16 cellular contexts compared by ENCODE assay signal in genomic region chr16:534856-535445, GRCh38. TPM values are rescaled to one million over a fixed set of nuclear protein-coding genes. Genes with fewer than 3 reads are reported as not detected.
DNase-seq lines count a peak whose midpoint lies in the region; ATAC-seq and TF ChIP-seq lines count a peak whose summit lies in the region.
"Had no signal": no experiment of that assay in that cellular context is flagged by ENCODE, and none has a peak within 500 bp of the region (broad histone marks: within the 10 kb centered on the region; RNA-seq: fewer than 3 reads in every experiment).

No MANE protein-coding gene starts in this region.

- peaks cover 16% of the 10 kb centered on the region for H3K4me1 Mint-ChIP-seq in stimulated activated effector memory CD8-positive, alpha-beta T cell treated with anti-CD3 and anti-CD28 coated beads, Interleukin-12 subunit alpha, Interleukin-12 subunit beta, amount 100 ng/mL, for 72 hours

- no peaks in the 10 kb centered on the region for H3K9me2 ChIP-seq in hepatocyte (replicated peaks; ENCODE audit: insufficient read depth)

- no TSS peak for BruUV-seq in Panc1 (replicated peaks; lab: Mats Ljungman, UMichigan)

- no peak overlapping the region for H3K4me3 Mint-ChIP-seq in stimulated activated effector memory CD8-positive, alpha-beta T cell treated with anti-CD3 and anti-CD28 coated beads, Interleukin-12 subunit alpha, Interleukin-12 subunit beta, amount 100 ng/mL, for 72 hours
- H3K4me3 Mint-ChIP-seq: H9 had no signal

- no peak overlapping the region for H2AFZ ChIP-seq in hepatocyte

- H3K27ac Mint-ChIP-seq in stimulated activated effector memory CD8-positive, alpha-beta T cell treated with anti-CD3 and anti-CD28 coated beads, Interleukin-12 subunit alpha, Interleukin-12 subunit beta, amount 100 ng/mL, for 72 hours: peak overlapping the region; percentile 40
- H3K27ac Mint-ChIP-seq: H9 had no signal

- intact Hi-C loops in Panc1 (cut with micrococcal nuclease; ENCODE audit: unreplicated experiment): no loop called here

- WGBS in hepatocyte (ENCODE audit: low lambda C conversion rate, missing lambda C conversion rate): 94% methylated on average over 25 of the region's 27 CpGs

- H3K4me1 ChIP-seq in Panc1 (ENCODE audit: control insufficient read depth, insufficient read depth, low read length) (peaks cover 31% of the 10 kb centered on the region), hepatocyte (ENCODE audit: insufficient read depth) (peaks cover 30% of the 10 kb centered on the region)

- POLR2A ChIA-PET in Panc1 (lab: Charles Lee): no interaction called here

- in situ Hi-C loops in Panc1 (cut with HindIII; ENCODE audit: low pct_unique_long_range_greater_than_20kb, low sequenced_read_pairs): no loop called here

- H3K4me2 ChIP-seq in hepatocyte: peak overlapping the region; percentile 71

- H3K27me3 ChIP-seq in Panc1 (ENCODE audit: control insufficient read depth, insufficient read depth, low read length) (no peaks in the 10 kb centered on the region), hepatocyte (no peaks in the 10 kb centered on the region)
- H3K27me3 ChIP-seq: SJSA1, spleen had no signal

- TF ChIP-seq CTCF in Panc1 (IDR thresholded peaks at IDR 0.05): no peak
- no peak for TF ChIP-seq CTCF in hepatocyte (IDR thresholded peaks at IDR 0.05; ENCODE audit: poor library complexity)

- no peaks in the 10 kb centered on the region for H3K9me3 Mint-ChIP-seq in stimulated activated effector memory CD8-positive, alpha-beta T cell treated with anti-CD3 and anti-CD28 coated beads, Interleukin-12 subunit alpha, Interleukin-12 subunit beta, amount 100 ng/mL, for 72 hours
- H3K9me3 Mint-ChIP-seq: H9 had no signal

- H3K9me3 ChIP-seq in Panc1 (ENCODE audit: control insufficient read depth, insufficient read depth, low read depth, low read length) (no peaks in the 10 kb centered on the region), hepatocyte (ENCODE audit: low read depth) (no peaks in the 10 kb centered on the region)
- H3K9me3 ChIP-seq: SJSA1, spleen, thoracic aorta had no signal

- ATAC-seq in Panc1 (peak; percentile 67), GM18517 (IDR thresholded peaks at IDR 0.05; ENCODE audit: unreplicated experiment) (no peak)
- ATAC-seq in stimulated activated effector memory CD8-positive, alpha-beta T cell treated with anti-CD3 and anti-CD28 coated beads, Interleukin-12 subunit alpha, Interleukin-12 subunit beta, amount 100 ng/mL, for 72 hours: no peak

- no peak for DNase-seq in Panc1 (ENCODE audit: low read depth, low spot score)
- no peak for DNase-seq in hepatocyte (ENCODE audit: low spot score)
- no peak for DNase-seq in stimulated activated effector memory CD8-positive, alpha-beta T cell treated with anti-CD3 and anti-CD28 coated beads, Interleukin-12 subunit alpha, Interleukin-12 subunit beta, amount 100 ng/mL, for 72 hours (ENCODE audit: low spot score in 2 of 2)
- DNase-seq in cerebellar nuclear complex (lab: John Stamatoyannopoulos, UW): no peak
- DNase-seq in middle frontal gyrus (ENCODE audit: extremely low spot score, low spot score): no peak
- DNase-seq: activated gamma-delta T cell treated with Interleukin-2 at 50 U/mL for 16 hours, H9, NCI-H2029 treated with DMSO at 0.1 percent for 48 hours, nucleus accumbens, spleen had no signal

- H3K36me3 Mint-ChIP-seq in stimulated activated effector memory CD8-positive, alpha-beta T cell treated with anti-CD3 and anti-CD28 coated beads, Interleukin-12 subunit alpha, Interleukin-12 subunit beta, amount 100 ng/mL, for 72 hours: peaks cover 48% of the 10 kb centered on the region

- no peaks in the 10 kb centered on the region for H3K36me3 ChIP-seq in Panc1 (ENCODE audit: control insufficient read depth, insufficient read depth, low read length)
- no peaks in the 10 kb centered on the region for H3K36me3 ChIP-seq in hepatocyte (replicated peaks; ENCODE audit: insufficient read depth, low read depth)
- H3K36me3 ChIP-seq: thoracic aorta had no signal

- 0 out of 2 replicates have a peak overlapping the region, but pooled peaks have one; percentile 51 for H3K27ac ChIP-seq in Panc1 (ENCODE audit: low read length)
- peak overlapping the region; percentile 84 for H3K27ac ChIP-seq in hepatocyte
- H3K27ac ChIP-seq: HL-60, SJSA1, spleen, thoracic aorta had no signal

- CTCF ChIA-PET in Panc1 (lab: Charles Lee): no interaction called here

- H3K4me3 ChIP-seq in Panc1 (ENCODE audit: low read depth in 2 of 2, low read length in 2 of 2) (no peak overlapping the region), hepatocyte (no peak overlapping the region)
- H3K4me3 ChIP-seq: SJSA1, spleen, thoracic aorta had no signal

- peaks cover 31% of the 10 kb centered on the region for H4K20me1 ChIP-seq in hepatocyte (ENCODE audit: insufficient read depth, poor library complexity, severe bottlenecking)

- H3K79me2 ChIP-seq in hepatocyte: peaks cover 94% of the 10 kb centered on the region

RNA-seq across cellular contexts. Expression of gene CAPN15, which starts 7.4 kb away (rescaled TPM):
- total RNA-seq in Panc1 (2021; ENCODE audit: unreplicated experiment) (78.5 TPM), hepatocyte (41.7 and 51.0 TPM in 2 replicates)
- polyA plus RNA-seq in Panc1 (2012; ENCODE audit: insufficient read length): 117 TPM
- polyA plus RNA-seq in hepatocyte: 42.7 and 47.9 TPM in 2 replicates

RNA-seq across cellular contexts. Expression of gene PRR35, which starts 25.2 kb away (rescaled TPM):
- total RNA-seq in Panc1 (2021; ENCODE audit: unreplicated experiment) (2.2 TPM), hepatocyte (not detected in 2 replicates)
- 3.9 TPM for polyA plus RNA-seq in Panc1 (2012; ENCODE audit: insufficient read length)
- polyA plus RNA-seq in hepatocyte: not detected in 2 replicates
- total RNA-seq: bronchial epithelial cell, liver, SJSA1, spleen had no signal
- polyA plus RNA-seq: liver, spleen had no signal

RNA-seq across cellular contexts. Expression of gene NHLRC4, which starts 31.9 kb away (rescaled TPM):
- 4.0 TPM for total RNA-seq in Panc1 (2021; ENCODE audit: unreplicated experiment)
- 5.2 TPM for polyA plus RNA-seq in Panc1 (2012; ENCODE audit: insufficient read length)
- total RNA-seq in hepatocyte: 1.0 and 1.2 TPM in 2 replicates
- 0.25 and 1.7 TPM in 2 replicates for polyA plus RNA-seq in hepatocyte

RNA-seq across cellular contexts. Expression of gene PIGQ, which starts 34.8 kb away (rescaled TPM):
- total RNA-seq in Panc1 (2021; ENCODE audit: unreplicated experiment) (83.5 TPM), hepatocyte (26.7 and 30.0 TPM in 2 replicates)
- 84.1 TPM for polyA plus RNA-seq in Panc1 (2012; ENCODE audit: insufficient read length)
- polyA plus RNA-seq in hepatocyte: 58.6 and 64.6 TPM in 2 replicates

RNA-seq across cellular contexts. Expression of gene RAB40C, which starts 54.9 kb away (rescaled TPM):
- total RNA-seq in Panc1 (2021; ENCODE audit: unreplicated experiment): 30.7 TPM
- 44.4 TPM for polyA plus RNA-seq in Panc1 (2012; ENCODE audit: insufficient read length)
- 28.4 and 30.2 TPM in 2 replicates for total RNA-seq in hepatocyte
- 30.8 and 32.7 TPM in 2 replicates for polyA plus RNA-seq in hepatocyte
